ENCODE assay signal across 8 cellular contexts in genomic region chr5:134003957-134004625, GRCh38. TPM values are rescaled to one million over a fixed set of nuclear protein-coding genes. Genes with fewer than 3 reads are reported as not detected.
DNase-seq lines count a peak whose midpoint lies in the region; ATAC-seq and TF ChIP-seq lines count a peak whose summit lies in the region.

No MANE protein-coding gene starts in this region.

- CTCF ChIA-PET in GM10248 (lab: Yijun Ruan, JAX), result interaction anchor here (0.7 to 2.2 kb wide), 9 partner anchors 10 to 137 kb away, joined by 3 to 12 read pairs (median 4); no protein-coding TSS in a partner anchor

- H3K9me3 ChIP-seq in Loucy (ENCODE audit: insufficient read depth, low read depth, low read length) (no peaks in the 10 kb centered on the region), stomach smooth muscle (ENCODE audit: control insufficient read depth in 2 of 2, low read length in 2 of 2) (no peaks in the 10 kb centered on the region)

- H3K9me2 ChIP-seq in Loucy (replicated peaks; ENCODE audit: low read depth, low read length), result no peaks in the 10 kb centered on the region

- H3K36me3 ChIP-seq in Loucy (ENCODE audit: insufficient read depth, low read length) (no peaks in the 10 kb centered on the region), stomach smooth muscle (ENCODE audit: control insufficient read depth in 2 of 2, insufficient read depth in 2 of 2, low read length in 2 of 2) (peaks cover 0 to 6% of the 10 kb centered on the region in 2 donors)

- no peak for TF ChIP-seq CTCF in GM10248 (IDR thresholded peaks at IDR 0.05; ENCODE audit: control extremely low read depth, extremely low read depth, low read depth, missing control alignments)
- TF ChIP-seq CTCF in Loucy (conservative IDR thresholded peaks at IDR 0.05; ENCODE audit: low read length), result no peak

- POLR2A ChIA-PET in GM10248 (lab: Yijun Ruan, JAX), result no interaction called here
- POLR2A ChIA-PET in naive thymus-derived CD8-positive, alpha-beta T cell (lab: Charles Lee), result interaction anchor here (0.6 to 2.9 kb wide), 12 partner anchors 36 to 632 kb away, joined by 3 to 19 read pairs (median 5); partner anchors contain the start of genes PPP2CA and SKP1

- peak overlapping the region; percentile 85 to 95 (median 92) for H3K4me3 Mint-ChIP-seq in naive thymus-derived CD8-positive, alpha-beta T cell

- H3K4me1 ChIP-seq in Loucy (ENCODE audit: insufficient read depth, low read length, poor library complexity, severe bottlenecking) (peaks cover 26% of the 10 kb centered on the region), stomach smooth muscle (ENCODE audit: control insufficient read depth, insufficient read depth, low read length) (peaks cover 49% of the 10 kb centered on the region)

- H3K9me3 Mint-ChIP-seq in naive thymus-derived CD8-positive, alpha-beta T cell, result no peaks in the 10 kb centered on the region

- peak; percentile 76 for DNase-seq in GM10248 (ENCODE audit: extremely low spot score)
- peak; percentile 49 for DNase-seq in activated T-cell treated with anti-CD3 and anti-CD28 coated beads, Interleukin-2, amount 50 U/mL, for 1 hour
- DNase-seq in fibroblast of gingiva (ENCODE audit: low read depth), result peak; percentile 40
- DNase-seq in naive thymus-derived CD8-positive, alpha-beta T cell, result peak in 4 of 10 donors; percentile 3 to 36 (median 28)
- DNase-seq in NCI-H1694 (lab: John Stamatoyannopoulos, UW), result no peak

- peak overlapping the region; percentile 95 for H3K27ac ChIP-seq in stomach smooth muscle (ENCODE audit: low read length)

- peak; percentile 34 for ATAC-seq in GM21825 (IDR thresholded peaks at IDR 0.05; ENCODE audit: unreplicated experiment)
- ATAC-seq in naive thymus-derived CD8-positive, alpha-beta T cell, result peak in 1 of 2 donors; percentile 8

- peak overlapping the region; percentile 55; the same call in 1 of the 2 replicates for H2AFZ ChIP-seq in Loucy (ENCODE audit: low read length)

- H3K4me3 ChIP-seq in Loucy (ENCODE audit: low read length, poor library complexity, severe bottlenecking), result peak overlapping the region; percentile 89
- peak overlapping the region; percentile 87 to 88 for H3K4me3 ChIP-seq in stomach smooth muscle (ENCODE audit: low read length in 2 of 2)

- peak overlapping the region; percentile 92 for H3K4me2 ChIP-seq in Loucy (ENCODE audit: low read depth, low read length, poor library complexity, severe bottlenecking)

- peaks cover 26 to 59% (median 49%) of the 10 kb centered on the region in 4 donors for H3K4me1 Mint-ChIP-seq in naive thymus-derived CD8-positive, alpha-beta T cell

- H3K27me3 ChIP-seq in Loucy (ENCODE audit: insufficient read depth, low read length, poor library complexity, severe bottlenecking) (no peaks in the 10 kb centered on the region), stomach smooth muscle (ENCODE audit: control insufficient read depth in 1 of 2, insufficient read depth in 2 of 2, low read length in 2 of 2) (no peaks in the 10 kb centered on the region)

- H3K79me2 ChIP-seq in Loucy (ENCODE audit: insufficient read depth, low read length), result peaks cover 63% of the 10 kb centered on the region

- H3K27ac Mint-ChIP-seq in naive thymus-derived CD8-positive, alpha-beta T cell, result peak overlapping the region; percentile 90 to 98 (median 95)

- H3K36me3 Mint-ChIP-seq in naive thymus-derived CD8-positive, alpha-beta T cell, result peaks cover 0 to 10% (median 0%) of the 10 kb centered on the region in 3 donors

- peaks cover 29% of the 10 kb centered on the region for H4K20me1 ChIP-seq in Loucy (ENCODE audit: insufficient read depth, low read length, poor library complexity, severe bottlenecking)

- H3K9ac ChIP-seq in Loucy (ENCODE audit: low read depth, low read length, poor library complexity, severe bottlenecking) (peak overlapping the region; percentile 92), stomach smooth muscle (ENCODE audit: low read length in 2 of 2) (peak overlapping the region; percentile 86 to 96)

- H3F3A ChIP-seq in Loucy (ENCODE audit: low read depth), result no peaks in the 10 kb centered on the region

- no peaks in the 10 kb centered on the region for H3K27me3 Mint-ChIP-seq in naive thymus-derived CD8-positive, alpha-beta T cell

RNA-seq across cellular contexts. Expression of gene VDAC1, which starts 0.7 kb away (rescaled TPM):
- 10 to 100 TPM; 42.6 to 43.2 TPM for total RNA-seq in naive thymus-derived CD8-positive, alpha-beta T cell
- 10 to 100 TPM; 64.4 to 72.9 (median 68.3) TPM for polyA plus RNA-seq in naive thymus-derived CD8-positive, alpha-beta T cell

RNA-seq across cellular contexts. Expression of gene C5orf15, which starts 35.7 kb away (rescaled TPM):
- 10 to 100 TPM; 14.4 to 16.4 TPM for total RNA-seq in naive thymus-derived CD8-positive, alpha-beta T cell
- 10 to 100 TPM; 14.0 to 18.8 (median 16.2) TPM for polyA plus RNA-seq in naive thymus-derived CD8-positive, alpha-beta T cell
